In genomic region chr3:161042023-161042501, GRCh38 we compare ENCODE assay signal across 1 cellular context.
TF ChIP-seq lines count a peak whose summit lies in the region.

No MANE protein-coding gene starts in this region.

TF ChIP-seq in HepG2, 621 proteins besides CTCF, POLR2A, EP300 and RAD21 (continued from another document):
- peak; percentile 56 for TF ChIP-seq ARID5B (CRISPR knock-in tag; IDR thresholded peaks at IDR 0.05)
- TF ChIP-seq ZNF331 (CRISPR knock-in tag; IDR thresholded peaks at IDR 0.05): peak; percentile 18; the same call in 1 of the 2 replicates
- TF ChIP-seq FOXA3 (CRISPR knock-in tag; IDR thresholded peaks at IDR 0.05): peak; percentile 67
- TF ChIP-seq ZNF256 (CRISPR knock-in tag; conservative IDR thresholded peaks at IDR 0.05): no peak
- no peak for TF ChIP-seq ZBTB40 (IDR thresholded peaks at IDR 0.05)
- TF ChIP-seq ZBTB40 (CRISPR knock-in tag; IDR thresholded peaks at IDR 0.05): no peak
- TF ChIP-seq RXRB (CRISPR knock-in tag; IDR thresholded peaks at IDR 0.05; ENCODE audit: borderline replicate concordance): peak; percentile 37; the same call in 1 of the 2 replicates
- 0 out of 2 replicates have a peak, but pooled peaks have one; percentile 23 for TF ChIP-seq ZNF614 (CRISPR knock-in tag; IDR thresholded peaks at IDR 0.05; ENCODE audit: borderline replicate concordance)
- TF ChIP-seq NR2C2 (CRISPR knock-in tag; IDR thresholded peaks at IDR 0.05; ENCODE audit: borderline replicate concordance): peak; percentile 83; the same call in 1 of the 2 replicates
- no peak for TF ChIP-seq EZH2 (conservative IDR thresholded peaks at IDR 0.05; ENCODE audit: low read depth, low read length)
- peak; percentile 69; the same call in 1 of the 2 replicates for TF ChIP-seq ZMYM4 (CRISPR knock-in tag; IDR thresholded peaks at IDR 0.05)
- no peak for TF ChIP-seq ZBTB46 (CRISPR knock-in tag; IDR thresholded peaks at IDR 0.05; ENCODE audit: borderline replicate concordance)
- no peak for TF ChIP-seq KLF15 (CRISPR knock-in tag; IDR thresholded peaks at IDR 0.05; ENCODE audit: borderline replicate concordance)
- 0 out of 2 replicates have a peak, but pooled peaks have one; percentile 22 for TF ChIP-seq BCL6 (CRISPR knock-in tag; IDR thresholded peaks at IDR 0.05)
- peak; percentile 64; the same call in 1 of the 2 replicates for TF ChIP-seq HIC2 (CRISPR knock-in tag; IDR thresholded peaks at IDR 0.05; ENCODE audit: low read depth)
- no peak for TF ChIP-seq PRMT3 (CRISPR knock-in tag; IDR thresholded peaks at IDR 0.05; ENCODE audit: borderline replicate concordance, low read depth)
- TF ChIP-seq SOX6 (IDR thresholded peaks at IDR 0.05): no peak
- peak; percentile 51 for TF ChIP-seq SOX6 (CRISPR knock-in tag; IDR thresholded peaks at IDR 0.05)
- no peak for TF ChIP-seq ZBTB3 (CRISPR knock-in tag; IDR thresholded peaks at IDR 0.05; ENCODE audit: borderline replicate concordance, low read depth)
- TF ChIP-seq SMC3 (IDR thresholded peaks at IDR 0.05; ENCODE audit: low read length): 0 out of 2 replicates have a peak, but pooled peaks have one; percentile 4
- no peak for TF ChIP-seq ZNF317 (CRISPR knock-in tag; IDR thresholded peaks at IDR 0.05)
TF ChIP-seq in HepG2: peak in this region for 31.
